14 cellular contexts compared by ENCODE assay signal in the genomic region with DNA sequence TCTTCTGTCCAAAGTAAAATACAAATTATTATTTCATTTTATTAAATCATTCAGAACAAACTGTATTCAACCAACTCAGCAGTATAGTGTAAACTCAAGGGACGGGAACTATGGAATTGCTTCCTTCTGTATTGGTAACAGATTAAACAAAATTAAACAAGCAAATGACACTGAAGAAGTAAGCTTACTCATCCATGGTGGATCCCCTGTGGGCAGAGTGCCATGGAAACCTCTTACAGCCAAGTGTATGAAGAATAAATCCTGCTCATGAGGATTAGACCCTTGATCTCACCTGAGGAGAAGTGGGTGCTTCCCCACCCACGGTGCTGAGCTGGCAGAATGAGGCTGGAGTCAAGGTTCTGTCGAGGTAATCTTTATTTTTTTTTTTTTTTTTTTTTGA. TPM values are rescaled to one million over a fixed set of nuclear protein-coding genes. Genes with fewer than 3 reads are reported as not detected.
DNase-seq lines count a peak whose midpoint lies in the region; ATAC-seq and TF ChIP-seq lines count a peak whose summit lies in the region.
"Had no signal": no experiment of that assay in that cellular context is flagged by ENCODE, and none has a peak within 500 bp of the region (broad histone marks: within the 10 kb centered on the region; RNA-seq: fewer than 3 reads in every experiment).

No MANE protein-coding gene starts in this region.

- intact Hi-C loops in PC-3 (cut with micrococcal nuclease) = no loop called here
- intact Hi-C loops in left colon (cut with DNase I, micrococcal nuclease) = no loop called here
- intact Hi-C loops in activated T-helper 2 cell treated with anti-CD3 and anti-CD28 coated beads, Interferon-gamma antibody, Interleukin-2, Interleukin-4, amounts not matched to agents 10 μg/mL and 5 μg/mL and 100 μg/mL, durations not matched to agents 14 hours and 24 hours and 36 hours (cut with micrococcal nuclease) = no loop called here

- ATAC-seq in PC-3 (no peak), left colon (peak; percentile 17)
- ATAC-seq: T-helper 17 cell had no signal

- no peaks in the 10 kb centered on the region for H3K4me1 Mint-ChIP-seq in activated T-helper 2 cell treated with anti-CD3 and anti-CD28 coated beads, Interferon-gamma antibody, Interleukin-2, Interleukin-4, amounts not matched to agents 10 μg/mL and 5 μg/mL and 100 μg/mL, durations not matched to agents 14 hours and 24 hours and 36 hours (ENCODE audit: low read depth)
- H3K4me1 Mint-ChIP-seq: CD4-positive, CD25-positive, alpha-beta regulatory T cell; T-helper 17 cell had no signal

- no peaks in the 10 kb centered on the region; the same call in 1 of the 2 replicates for H3K4me1 ChIP-seq in PC-3 (ENCODE audit: insufficient read depth, low read length)

- H3K4me3 ChIP-seq in PC-3 (ENCODE audit: low read length) = no peak overlapping the region

- no peak overlapping the region for H3K9ac ChIP-seq in PC-3 (ENCODE audit: low read length)

- peak; percentile 20 to 38 for DNase-seq in NCI-H524 (lab: John Stamatoyannopoulos, UW)
- no peak for DNase-seq in NCI-H524 treated with DMSO at 0.1 percent for 48 hours (lab: John Stamatoyannopoulos, UW)
- peak; percentile 12 for DNase-seq in M059J (ENCODE audit: low read depth)
- peak; percentile 18 for DNase-seq in PC-3
- DNase-seq in left colon = no peak
- DNase-seq in activated T-helper 2 cell treated with anti-CD3 and anti-CD28 coated beads, Interferon-gamma antibody, Interleukin-2, Interleukin-4, amounts not matched to agents 10 μg/mL and 5 μg/mL and 100 μg/mL, durations not matched to agents 14 hours and 24 hours and 36 hours (ENCODE audit: low spot score) = no peak
- DNase-seq in ureter (ENCODE audit: low spot score) = no peak
- DNase-seq: CD4-positive, CD25-positive, alpha-beta regulatory T cell; KG1; MM.1S; NCI-H2171; NCI-H510A treated with DMSO at 0.1 percent for 48 hours; SIG-M5; T-helper 17 cell had no signal

- POLR2A ChIA-PET in PC-3 (lab: Charles Lee; ENCODE audit: unreplicated experiment) = no interaction called here

- no peak overlapping the region for H3K27ac Mint-ChIP-seq in activated T-helper 2 cell treated with anti-CD3 and anti-CD28 coated beads, Interferon-gamma antibody, Interleukin-2, Interleukin-4, amounts not matched to agents 10 μg/mL and 5 μg/mL and 100 μg/mL, durations not matched to agents 14 hours and 24 hours and 36 hours
- H3K27ac Mint-ChIP-seq: CD4-positive, CD25-positive, alpha-beta regulatory T cell; T-helper 17 cell had no signal

- CTCF ChIA-PET in PC-3 (lab: Charles Lee) = no interaction called here

- H3K9me3 Mint-ChIP-seq in activated T-helper 2 cell treated with anti-CD3 and anti-CD28 coated beads, Interferon-gamma antibody, Interleukin-2, Interleukin-4, amounts not matched to agents 10 μg/mL and 5 μg/mL and 100 μg/mL, durations not matched to agents 14 hours and 24 hours and 36 hours = no peaks in the 10 kb centered on the region

- no peaks in the 10 kb centered on the region for H3K79me2 ChIP-seq in PC-3 (ENCODE audit: low read length)

- peaks cover 13% of the 10 kb centered on the region for H3K27me3 Mint-ChIP-seq in activated T-helper 2 cell treated with anti-CD3 and anti-CD28 coated beads, Interferon-gamma antibody, Interleukin-2, Interleukin-4, amounts not matched to agents 10 μg/mL and 5 μg/mL and 100 μg/mL, durations not matched to agents 14 hours and 24 hours and 36 hours (ENCODE audit: low read depth)

- no peaks in the 10 kb centered on the region for H3K27me3 ChIP-seq in PC-3 (ENCODE audit: low read length)

- no peak overlapping the region for H2AFZ ChIP-seq in PC-3 (ENCODE audit: low read length)

- H3K27ac ChIP-seq in PC-3 (ENCODE audit: low read length) = no peak overlapping the region

- H3K9me2 ChIP-seq in PC-3 (replicated peaks; ENCODE audit: low read length) = no peaks in the 10 kb centered on the region

- no peaks in the 10 kb centered on the region for H3K36me3 ChIP-seq in PC-3 (ENCODE audit: low read depth, low read length)

- H3K36me3 Mint-ChIP-seq in activated T-helper 2 cell treated with anti-CD3 and anti-CD28 coated beads, Interferon-gamma antibody, Interleukin-2, Interleukin-4, amounts not matched to agents 10 μg/mL and 5 μg/mL and 100 μg/mL, durations not matched to agents 14 hours and 24 hours and 36 hours (ENCODE audit: low read depth) = no peaks in the 10 kb centered on the region
- H3K36me3 Mint-ChIP-seq: CD4-positive, CD25-positive, alpha-beta regulatory T cell had no signal

- H3K4me3 Mint-ChIP-seq in activated T-helper 2 cell treated with anti-CD3 and anti-CD28 coated beads, Interferon-gamma antibody, Interleukin-2, Interleukin-4, amounts not matched to agents 10 μg/mL and 5 μg/mL and 100 μg/mL, durations not matched to agents 14 hours and 24 hours and 36 hours (ENCODE audit: low read depth) = no peak overlapping the region
- H3K4me3 Mint-ChIP-seq: CD4-positive, CD25-positive, alpha-beta regulatory T cell; T-helper 17 cell had no signal

- no TSS peak for BruUV-seq in PC-3 (replicated peaks; lab: Mats Ljungman, UMichigan)

- H3F3A ChIP-seq in PC-3 (ENCODE audit: low read length, unreplicated experiment) = no peaks in the 10 kb centered on the region

- H3K9me3 ChIP-seq in PC-3 (ENCODE audit: low read length) = no peaks in the 10 kb centered on the region

- H4K20me1 ChIP-seq in PC-3 (ENCODE audit: low read length) = no peaks in the 10 kb centered on the region

- H3K4me2 ChIP-seq in PC-3 (ENCODE audit: low read length) = no peak overlapping the region

- no peak for TF ChIP-seq CTCF in PC-3 (conservative IDR thresholded peaks at IDR 0.05; ENCODE audit: low read depth, low read length)

RNA-seq across cellular contexts. Expression of a gene that starts 18.0 kb away (rescaled TPM):
- total RNA-seq in M059J (2014; rRNA removed; shearing (Covaris generic)) = 0.57 and 1.2 TPM in 2 replicates
- total RNA-seq in PC-3 (2014; rRNA removed) (1.2 and 2.8 TPM in 2 replicates), left colon (1 to 10 TPM; 2.9 to 3.4 TPM), ureter (8.3 TPM)
- 10.6 and 13.5 TPM in 2 replicates for total RNA-seq in activated T-helper 2 cell treated with anti-CD3 and anti-CD28 coated beads, Interferon-gamma antibody, Interleukin-2, Interleukin-4, amounts not matched to agents 10 μg/mL and 5 μg/mL and 100 μg/mL, durations not matched to agents 14 hours and 24 hours and 36 hours

Comparison
In these comparisons a context has a peak if more than half of its experiments do, and no peak if none do; other contexts are left out.
1. DNase-seq: peak in NCI-H524 (2 of 2), M059J (single experiment) and PC-3 (single experiment); none in NCI-H524 treated with DMSO at 0.1 percent for 48 hours (single experiment), left colon (0 of 2), activated T-helper 2 cell treated with anti-CD3 and anti-CD28 coated beads, Interferon-gamma antibody, Interleukin-2, Interleukin-4, amounts not matched to agents 10 μg/mL and 5 μg/mL and 100 μg/mL, durations not matched to agents 14 hours and 24 hours and 36 hours (single experiment) and ureter (single experiment).